8 cellular contexts compared by ENCODE assay signal in genomic region chr11:12009617-12010321, GRCh38. TPM values are rescaled to one million over a fixed set of nuclear protein-coding genes. Genes with fewer than 3 reads are reported as not detected.
DNase-seq lines count a peak whose midpoint lies in the region; ATAC-seq, FAIRE-seq and TF ChIP-seq lines count a peak whose summit lies in the region.

No MANE protein-coding gene starts in this region.

- no peak for DNase-seq in HFFc6
- DNase-seq in activated T-helper 2 cell treated with anti-CD3 and anti-CD28 coated beads, Interferon-gamma antibody, Interleukin-2, Interleukin-4, amounts not matched to agents 10 μg/mL and 5 μg/mL and 100 μg/mL, durations not matched to agents 14 hours and 24 hours and 36 hours (ENCODE audit: low spot score) = no peak
- DNase-seq in heart right ventricle = no peak
- DNase-seq in skeletal muscle cell (ENCODE audit: low read depth) = no peak
- DNase-seq in MV-4-11 (lab: John Stamatoyannopoulos, UW) = no peak
- no peak for DNase-seq in GM12891 (ENCODE audit: insufficient read length, low spot score)
- no peak for DNase-seq in HCEC 1CT
- no peak for DNase-seq in germinal center (ENCODE audit: low spot score)

- intact Hi-C loops in activated T-helper 2 cell treated with anti-CD3 and anti-CD28 coated beads, Interferon-gamma antibody, Interleukin-2, Interleukin-4, amounts not matched to agents 10 μg/mL and 5 μg/mL and 100 μg/mL, durations not matched to agents 14 hours and 24 hours and 36 hours (cut with micrococcal nuclease) = no loop called here
- intact Hi-C loops in heart right ventricle (cut with DNase I) = loop anchor here in 1 of 10 donors (5.0 kb wide), 1 partner anchor 42 kb away; no protein-coding TSS in a partner anchor

- TF ChIP-seq CTCF in HFFc6 (IDR thresholded peaks at IDR 0.05) (no peak), heart right ventricle (IDR thresholded peaks at IDR 0.05) (no peak)

- H3K4me3 Mint-ChIP-seq in HFFc6 = peak overlapping the region; percentile 84
- H3K4me3 Mint-ChIP-seq in activated T-helper 2 cell treated with anti-CD3 and anti-CD28 coated beads, Interferon-gamma antibody, Interleukin-2, Interleukin-4, amounts not matched to agents 10 μg/mL and 5 μg/mL and 100 μg/mL, durations not matched to agents 14 hours and 24 hours and 36 hours (ENCODE audit: low read depth) = peak overlapping the region; percentile 43

- no peak for FAIRE-seq in GM12891 (lab: Jason Lieb, UNC)

- TF ChIP-seq POLR2A in GM12891 (IDR thresholded peaks at IDR 0.05; ENCODE audit: low read depth, low read length) = no peak

- peak overlapping the region in 8 of 10 donors; percentile 21 to 74 (median 50) for H3K4me3 ChIP-seq in heart right ventricle
- peak overlapping the region; percentile 35 for H3K4me3 ChIP-seq in skeletal muscle cell (ENCODE audit: low read depth, low read length)

- H3K27me3 ChIP-seq in heart right ventricle = peaks cover 0 to 67% (median 7%) of the 10 kb centered on the region in 7 donors

- no peaks in the 10 kb centered on the region; the same call in 1 of the 2 replicates for H3K27me3 Mint-ChIP-seq in HFFc6 (ENCODE audit: insufficient read depth)
- H3K27me3 Mint-ChIP-seq in activated T-helper 2 cell treated with anti-CD3 and anti-CD28 coated beads, Interferon-gamma antibody, Interleukin-2, Interleukin-4, amounts not matched to agents 10 μg/mL and 5 μg/mL and 100 μg/mL, durations not matched to agents 14 hours and 24 hours and 36 hours (ENCODE audit: low read depth) = peaks cover 78% of the 10 kb centered on the region

- ATAC-seq in heart right ventricle = peak in 5 of 8 donors; percentile 6 to 35 (median 20)

- peaks cover 6 to 41% (median 37%) of the 10 kb centered on the region in 9 donors for H3K4me1 ChIP-seq in heart right ventricle

- H3K36me3 Mint-ChIP-seq in HFFc6 (ENCODE audit: low read depth) = peaks cover 24% of the 10 kb centered on the region
- no peaks in the 10 kb centered on the region for H3K36me3 Mint-ChIP-seq in activated T-helper 2 cell treated with anti-CD3 and anti-CD28 coated beads, Interferon-gamma antibody, Interleukin-2, Interleukin-4, amounts not matched to agents 10 μg/mL and 5 μg/mL and 100 μg/mL, durations not matched to agents 14 hours and 24 hours and 36 hours (ENCODE audit: low read depth)

- no peaks in the 10 kb centered on the region for H3K9me3 ChIP-seq in heart right ventricle

- H3K4me1 Mint-ChIP-seq in HFFc6 (ENCODE audit: low read depth) = peaks cover 54% of the 10 kb centered on the region
- peaks cover 5% of the 10 kb centered on the region for H3K4me1 Mint-ChIP-seq in activated T-helper 2 cell treated with anti-CD3 and anti-CD28 coated beads, Interferon-gamma antibody, Interleukin-2, Interleukin-4, amounts not matched to agents 10 μg/mL and 5 μg/mL and 100 μg/mL, durations not matched to agents 14 hours and 24 hours and 36 hours (ENCODE audit: low read depth)

- H3K27ac Mint-ChIP-seq in HFFc6 = no peak overlapping the region
- H3K27ac Mint-ChIP-seq in activated T-helper 2 cell treated with anti-CD3 and anti-CD28 coated beads, Interferon-gamma antibody, Interleukin-2, Interleukin-4, amounts not matched to agents 10 μg/mL and 5 μg/mL and 100 μg/mL, durations not matched to agents 14 hours and 24 hours and 36 hours = no peak overlapping the region

- no peaks in the 10 kb centered on the region for H3K9me3 Mint-ChIP-seq in HFFc6
- H3K9me3 Mint-ChIP-seq in activated T-helper 2 cell treated with anti-CD3 and anti-CD28 coated beads, Interferon-gamma antibody, Interleukin-2, Interleukin-4, amounts not matched to agents 10 μg/mL and 5 μg/mL and 100 μg/mL, durations not matched to agents 14 hours and 24 hours and 36 hours = no peaks in the 10 kb centered on the region

- H3K27ac ChIP-seq in heart right ventricle = peak overlapping the region in 6 of 10 donors; percentile 41 to 92 (median 60)

- no peaks in the 10 kb centered on the region for H3K36me3 ChIP-seq in heart right ventricle

- WGBS in heart right ventricle, 2 donors = 67 to 71% methylated on average over 15 of the region's 15 CpGs

TF ChIP-seq in GM12891, 5 proteins besides CTCF, POLR2A, EP300 and RAD21:
- TF ChIP-seq POLR2AphosphoS5 (IDR thresholded peaks at IDR 0.05; ENCODE audit: low read depth, low read length) = no peak
- no peak for TF ChIP-seq SPI1 (IDR thresholded peaks at IDR 0.05; ENCODE audit: low read depth, low read length)
- no peak for TF ChIP-seq POU2F2 (IDR thresholded peaks at IDR 0.05; ENCODE audit: low read depth, low read length)
- TF ChIP-seq TAF1 (IDR thresholded peaks at IDR 0.05; ENCODE audit: low read depth, low read length) = no peak
- TF ChIP-seq PAX5 (IDR thresholded peaks at IDR 0.05; ENCODE audit: insufficient read depth, low read length, severe bottlenecking) = no peak

RNA-seq across cellular contexts. Expression of gene DKK3, which starts 1.3 kb away (rescaled TPM):
- total RNA-seq in HFFc6 (2021; fragmentation: NEBNext Ultra II Directional; extraction: Animal tissue kit (Norgen Biotek cat#: 25700)) = 100 to 1,000 TPM; 518 to 872 (median 646) TPM
- not detected in 2 replicates for total RNA-seq in activated T-helper 2 cell treated with anti-CD3 and anti-CD28 coated beads, Interferon-gamma antibody, Interleukin-2, Interleukin-4, amounts not matched to agents 10 μg/mL and 5 μg/mL and 100 μg/mL, durations not matched to agents 14 hours and 24 hours and 36 hours
- total RNA-seq in heart right ventricle = 1,000 to 10,000 TPM in 1 of 10 donors, 100 to 1,000 TPM in 9; 314 to 1,034 (median 652) TPM
- 100 to 1,000 TPM; 113 to 254 TPM for polyA plus RNA-seq in heart right ventricle
- 0.23 TPM for polyA plus RNA-seq in GM12891 (2012; ENCODE audit: low read depth, missing spikeins)

Comparison
In these comparisons a context has a peak if more than half of its experiments do, and no peak if none do; other contexts are left out.
1. RNA of gene DKK3, which starts 1.3 kb away (total RNA-seq): 314 to 1,034 TPM in heart right ventricle and 518 to 872 TPM in HFFc6; not detected in activated T-helper 2 cell treated with anti-CD3 and anti-CD28 coated beads, Interferon-gamma antibody, Interleukin-2, Interleukin-4, amounts not matched to agents 10 μg/mL and 5 μg/mL and 100 μg/mL, durations not matched to agents 14 hours and 24 hours and 36 hours; every median in the first group is over 100 times any median in the second.